Comparison of ENCODE assay signal across 22 cellular contexts in genomic region chr18:69628774-69629359, GRCh38.
"Had no signal": no experiment of that assay in that cellular context is flagged by ENCODE, and none has a peak within 500 bp of the region (broad histone marks: within the 10 kb centered on the region; RNA-seq: fewer than 3 reads in every experiment).

No MANE protein-coding gene starts in this region.

- H3K36me3 ChIP-seq: brain microvascular endothelial cell, left lung, spleen, thyroid gland had no signal

- H3K4me2 ChIP-seq: hepatocyte had no signal

- ATAC-seq: activated CD4-positive, CD25-positive, alpha-beta regulatory T cell treated with anti-CD3 and anti-CD28 coated beads, Interleukin-2, amount 50 U/mL, for 24 hours; activated CD8-positive, alpha-beta T cell treated with anti-CD3 and anti-CD28 coated beads for 36 hours; foreskin keratinocyte; left lung; natural killer cell had no signal

- H3K27ac ChIP-seq: brain microvascular endothelial cell, foreskin keratinocyte, hepatocyte, left lung, spleen, thyroid gland, VCaP had no signal

- H3K4me1 ChIP-seq: foreskin keratinocyte, left lung, spleen had no signal

- DNase-seq: activated CD4-positive, alpha-beta T cell treated with anti-CD3 and anti-CD28 coated beads, Interleukin-2, amount 10 ng/mL, durations not matched to agents 24 days and 14 days; activated CD8-positive, alpha-beta T cell treated with anti-CD3 and anti-CD28 coated beads for 36 hours; activated gamma-delta T cell; activated naive CD4-positive, alpha-beta T cell treated with anti-CD3 and anti-CD28 coated beads, Interleukin-2, amount 50 U/mL, for 16 hours; aorta; brain microvascular endothelial cell; effector memory CD4-positive, alpha-beta T cell; foreskin keratinocyte; immature natural killer cell; left lung; mammary epithelial cell; midbrain; natural killer cell; retina; spleen; stimulated activated CD4-positive, alpha-beta T cell treated with anti-CD3 and anti-CD28 coated beads, Interleukin-4, amount 100 ng/mL, for 1 hour; stimulated activated naive CD4-positive, alpha-beta T cell treated with Interleukin-2 at 50 U/mL for 16 hours; thyroid gland had no signal

- FAIRE-seq: colon had no signal

- H3K79me2 ChIP-seq: hepatocyte had no signal

- H3K27me3 ChIP-seq: brain microvascular endothelial cell, foreskin keratinocyte, hepatocyte, left lung, spleen, thyroid gland had no signal

- H3K4me3 ChIP-seq: hepatocyte, left lung, spleen, thyroid gland had no signal
